8 cellular contexts compared by ENCODE assay signal in the genomic region with DNA sequence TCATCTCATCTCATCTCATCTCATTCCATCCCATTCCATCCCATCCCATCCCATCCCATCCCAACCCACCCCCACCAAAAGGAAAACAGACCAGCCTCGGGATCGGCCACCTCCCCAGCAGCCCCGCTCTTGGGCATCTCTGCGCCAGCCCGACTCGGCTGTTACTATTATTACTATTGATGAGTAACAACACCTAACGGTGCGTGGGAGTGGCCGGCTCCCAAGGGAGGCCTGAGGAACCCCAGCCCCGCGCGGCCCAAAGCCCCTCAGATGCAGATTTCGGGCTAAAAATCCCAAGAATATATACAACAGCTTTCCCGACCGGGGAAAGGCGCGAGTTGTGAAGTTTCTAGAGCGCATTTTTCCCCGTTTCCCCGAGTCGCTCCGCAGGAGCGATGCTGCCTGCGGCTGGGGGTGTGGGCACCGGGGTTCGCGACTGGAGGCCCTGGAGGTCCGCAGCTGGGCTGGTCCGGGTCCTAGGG. TPM values are rescaled to one million over a fixed set of nuclear protein-coding genes. Genes with fewer than 3 reads are reported as not detected.
A peak's percentile ranks its signal among the peaks of the same experiment; 100 is the strongest.
DNase-seq lines count a peak whose midpoint lies in the region; ATAC-seq and TF ChIP-seq lines count a peak whose summit lies in the region.

No MANE protein-coding gene starts in this region.

- POLR2A ChIA-PET in SK-N-SH (lab: Yijun Ruan, JAX) = interaction anchor here (0.8 to 1.6 kb wide), 4 partner anchors 8 to 298 kb away, joined by 3 to 9 read pairs (median 5); a partner anchor contains a TSS

- CTCF ChIA-PET in SK-N-SH (lab: Yijun Ruan, JAX) = interaction anchor here (1.1 to 1.3 kb wide), 2 partner anchors 21 to 30 kb away, joined by 3 to 4 read pairs; no protein-coding TSS in a partner anchor

- H3K27me3 ChIP-seq in SK-N-SH (ENCODE audit: insufficient read depth) (no peaks in the 10 kb centered on the region), dorsolateral prefrontal cortex (no peaks in the 10 kb centered on the region), mucosa of stomach (ENCODE audit: control insufficient read depth, insufficient read depth, low read length) (no peaks in the 10 kb centered on the region), thymus (ENCODE audit: control insufficient read depth, insufficient read depth) (peaks cover 8% of the 10 kb centered on the region)

- DNase-seq in SK-N-SH (peak; percentile 74), dorsolateral prefrontal cortex (peak in 2 of 10 donors; percentile 41 to 56), NCI-H187 (lab: John Stamatoyannopoulos, UW) (no peak)

- H3K9me2 ChIP-seq in SK-N-SH = no peaks in the 10 kb centered on the region

- ATAC-seq in GM18517 (IDR thresholded peaks at IDR 0.05; ENCODE audit: unreplicated experiment) (peak; percentile 40), HG02981 (IDR thresholded peaks at IDR 0.05; ENCODE audit: unreplicated experiment) (peak; percentile 30)

- intact Hi-C loops in dorsolateral prefrontal cortex (cut with DNase I) = loop anchor here (5.0 kb wide), 1 partner anchor 92 kb away; a partner anchor contains a TSS

- TF ChIP-seq EP300 in SK-N-SH (IDR thresholded peaks at IDR 0.05; ENCODE audit: borderline replicate concordance in 1 of 2, low read depth in 1 of 2, low read length in 1 of 2) = no peak

- H3K4me1 ChIP-seq in SK-N-SH (ENCODE audit: control insufficient read depth in 1 of 2, insufficient read depth in 2 of 2, low read depth in 1 of 2, low read length in 1 of 2) = peaks cover 5 to 11% of the 10 kb centered on the region in 2 experiments; a peak in 2 of 4 replicates
- H3K4me1 ChIP-seq in mucosa of stomach (ENCODE audit: control insufficient read depth, insufficient read depth, low read length) = peaks cover 20% of the 10 kb centered on the region
- H3K4me1 ChIP-seq in thymus (ENCODE audit: control insufficient read depth, insufficient read depth, low read length) = peaks cover 8% of the 10 kb centered on the region

- peak overlapping the region; percentile 75 to 84 for H3K4me3 ChIP-seq in SK-N-SH (ENCODE audit: low read depth in 2 of 2, low read length in 1 of 2)
- peak overlapping the region; percentile 59 to 93 (median 79) for H3K4me3 ChIP-seq in dorsolateral prefrontal cortex
- H3K4me3 ChIP-seq in mucosa of stomach (ENCODE audit: low read length) = peak overlapping the region; percentile 44
- peak overlapping the region; percentile 61 for H3K4me3 ChIP-seq in thymus (ENCODE audit: low read length)

- H3K9me3 ChIP-seq in SK-N-SH = no peaks in the 10 kb centered on the region
- H3K9me3 ChIP-seq in mucosa of stomach (ENCODE audit: control insufficient read depth, low read length) = no peaks in the 10 kb centered on the region
- H3K9me3 ChIP-seq in thymus (ENCODE audit: control insufficient read depth) = no peaks in the 10 kb centered on the region

- no peak for TF ChIP-seq RAD21 in SK-N-SH (IDR thresholded peaks at IDR 0.05; ENCODE audit: low read length)

- no peak for TF ChIP-seq CTCF in 22Rv1 (IDR thresholded peaks at IDR 0.05)
- no peak for TF ChIP-seq CTCF in SK-N-SH (IDR thresholded peaks at IDR 0.05)
- TF ChIP-seq CTCF in dorsolateral prefrontal cortex (IDR thresholded peaks at IDR 0.05 in 54 of 56, conservative IDR thresholded peaks at IDR 0.05 in 2 of 56; ENCODE audit: low read depth in 1 of 56, partially characterized antibody in 56 of 56) = no peak

- peak overlapping the region; percentile 82 for H3K4me2 ChIP-seq in SK-N-SH

- H3K36me3 ChIP-seq in SK-N-SH (replicated peaks in 1 of 2; ENCODE audit: control insufficient read depth in 1 of 2, insufficient read depth in 2 of 2, low read length in 1 of 2) = peaks cover 0 to 5% of the 10 kb centered on the region in 2 experiments
- H3K36me3 ChIP-seq in mucosa of stomach (ENCODE audit: control insufficient read depth, insufficient read depth, low read length) = no peaks in the 10 kb centered on the region
- H3K36me3 ChIP-seq in thymus (ENCODE audit: control insufficient read depth, insufficient read depth) = no peaks in the 10 kb centered on the region

- H4K20me1 ChIP-seq in SK-N-SH (ENCODE audit: insufficient read depth) = peaks cover 17% of the 10 kb centered on the region

- peak overlapping the region; percentile 90 for H3K9ac ChIP-seq in SK-N-SH
- peak overlapping the region; percentile 35 for H3K9ac ChIP-seq in mucosa of stomach (ENCODE audit: low read length)

- H3K79me2 ChIP-seq in SK-N-SH (ENCODE audit: insufficient read depth) = peaks cover 53% of the 10 kb centered on the region

- peak overlapping the region; percentile 73 for H3K27ac ChIP-seq in 22Rv1
- H3K27ac ChIP-seq in SK-N-SH (ENCODE audit: low read depth in 2 of 2, low read length in 1 of 2) = peak overlapping the region in 1 of 2 experiments; percentile 44; a peak in 1 of 4 replicates
- peak overlapping the region in 31 of 59 donors; percentile 6 to 82 (median 56) for H3K27ac ChIP-seq in dorsolateral prefrontal cortex
- no peak overlapping the region for H3K27ac ChIP-seq in thymus (ENCODE audit: low read depth)

- no peaks in the 10 kb centered on the region for H3F3A ChIP-seq in SK-N-SH (replicated peaks; ENCODE audit: insufficient read depth)

- peak overlapping the region; percentile 78 for H2AFZ ChIP-seq in SK-N-SH (ENCODE audit: low read depth)

- WGBS in SK-N-SH (ENCODE audit: low lambda C conversion rate) = 2% methylated on average over 12 of the region's 29 CpGs
- WGBS in thymus = 3% methylated on average over 29 of the region's 29 CpGs

TF ChIP-seq in SK-N-SH, 30 proteins besides CTCF, POLR2A, EP300 and RAD21:
- TF ChIP-seq, protein P1, sequence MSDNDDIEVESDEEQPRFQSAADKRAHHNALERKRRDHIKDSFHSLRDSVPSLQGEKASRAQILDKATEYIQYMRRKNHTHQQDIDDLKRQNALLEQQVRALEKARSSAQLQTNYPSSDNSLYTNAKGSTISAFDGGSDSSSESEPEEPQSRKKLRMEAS (IDR thresholded peaks at IDR 0.05; ENCODE audit: low read depth) = no peak
- TF ChIP-seq RCOR1 (IDR thresholded peaks at IDR 0.05; ENCODE audit: low read length) = no peak
- no peak for TF ChIP-seq YY1 (IDR thresholded peaks at IDR 0.05; ENCODE audit: low read depth)
- TF ChIP-seq, protein P2, sequence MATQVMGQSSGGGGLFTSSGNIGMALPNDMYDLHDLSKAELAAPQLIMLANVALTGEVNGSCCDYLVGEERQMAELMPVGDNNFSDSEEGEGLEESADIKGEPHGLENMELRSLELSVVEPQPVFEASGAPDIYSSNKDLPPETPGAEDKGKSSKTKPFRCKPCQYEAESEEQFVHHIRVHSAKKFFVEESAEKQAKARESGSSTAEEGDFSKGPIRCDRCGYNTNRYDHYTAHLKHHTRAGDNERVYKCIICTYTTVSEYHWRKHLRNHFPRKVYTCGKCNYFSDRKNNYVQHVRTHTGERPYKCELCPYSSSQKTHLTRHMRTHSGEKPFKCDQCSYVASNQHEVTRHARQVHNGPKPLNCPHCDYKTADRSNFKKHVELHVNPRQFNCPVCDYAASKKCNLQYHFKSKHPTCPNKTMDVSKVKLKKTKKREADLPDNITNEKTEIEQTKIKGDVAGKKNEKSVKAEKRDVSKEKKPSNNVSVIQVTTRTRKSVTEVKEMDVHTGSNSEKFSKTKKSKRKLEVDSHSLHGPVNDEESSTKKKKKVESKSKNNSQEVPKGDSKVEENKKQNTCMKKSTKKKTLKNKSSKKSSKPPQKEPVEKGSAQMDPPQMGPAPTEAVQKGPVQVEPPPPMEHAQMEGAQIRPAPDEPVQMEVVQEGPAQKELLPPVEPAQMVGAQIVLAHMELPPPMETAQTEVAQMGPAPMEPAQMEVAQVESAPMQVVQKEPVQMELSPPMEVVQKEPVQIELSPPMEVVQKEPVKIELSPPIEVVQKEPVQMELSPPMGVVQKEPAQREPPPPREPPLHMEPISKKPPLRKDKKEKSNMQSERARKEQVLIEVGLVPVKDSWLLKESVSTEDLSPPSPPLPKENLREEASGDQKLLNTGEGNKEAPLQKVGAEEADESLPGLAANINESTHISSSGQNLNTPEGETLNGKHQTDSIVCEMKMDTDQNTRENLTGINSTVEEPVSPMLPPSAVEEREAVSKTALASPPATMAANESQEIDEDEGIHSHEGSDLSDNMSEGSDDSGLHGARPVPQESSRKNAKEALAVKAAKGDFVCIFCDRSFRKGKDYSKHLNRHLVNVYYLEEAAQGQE (IDR thresholded peaks at IDR 0.05; ENCODE audit: low read depth, low read length) = no peak
- no peak for TF ChIP-seq TAF1 (IDR thresholded peaks at IDR 0.05; ENCODE audit: borderline replicate concordance, low read depth, low read length)
- TF ChIP-seq EZH2phosphoT487 (IDR thresholded peaks at IDR 0.05; ENCODE audit: borderline replicate concordance, low read depth) = no peak
- peak; percentile 10; the same call in 1 of the 2 replicates for TF ChIP-seq SIN3A (IDR thresholded peaks at IDR 0.05; ENCODE audit: borderline replicate concordance, low read depth, low read length)
TF ChIP-seq in SK-N-SH: peak in this region for 1.

RNA-seq across cellular contexts. Expression of a gene that starts 0.6 kb away (rescaled TPM):
- polyA plus RNA-seq in SK-N-SH (2012; rRNA removed) = 11.0 and 12.5 TPM in 2 replicates
- 11.2 and 11.3 TPM in 2 replicates for polyA plus RNA-seq in SK-N-SH (2012; cell fraction: cytosol; rRNA removed)
- 20.5 and 29.5 TPM in 2 replicates for polyA plus RNA-seq in SK-N-SH (2012; cell fraction: nucleus; rRNA removed)
- total RNA-seq in dorsolateral prefrontal cortex = 10 to 100 TPM; 16.3 to 76.3 (median 44.0) TPM
- polyA plus RNA-seq in thymus = 2.1 TPM
